8 cellular contexts compared by ENCODE assay signal in the genomic region with DNA sequence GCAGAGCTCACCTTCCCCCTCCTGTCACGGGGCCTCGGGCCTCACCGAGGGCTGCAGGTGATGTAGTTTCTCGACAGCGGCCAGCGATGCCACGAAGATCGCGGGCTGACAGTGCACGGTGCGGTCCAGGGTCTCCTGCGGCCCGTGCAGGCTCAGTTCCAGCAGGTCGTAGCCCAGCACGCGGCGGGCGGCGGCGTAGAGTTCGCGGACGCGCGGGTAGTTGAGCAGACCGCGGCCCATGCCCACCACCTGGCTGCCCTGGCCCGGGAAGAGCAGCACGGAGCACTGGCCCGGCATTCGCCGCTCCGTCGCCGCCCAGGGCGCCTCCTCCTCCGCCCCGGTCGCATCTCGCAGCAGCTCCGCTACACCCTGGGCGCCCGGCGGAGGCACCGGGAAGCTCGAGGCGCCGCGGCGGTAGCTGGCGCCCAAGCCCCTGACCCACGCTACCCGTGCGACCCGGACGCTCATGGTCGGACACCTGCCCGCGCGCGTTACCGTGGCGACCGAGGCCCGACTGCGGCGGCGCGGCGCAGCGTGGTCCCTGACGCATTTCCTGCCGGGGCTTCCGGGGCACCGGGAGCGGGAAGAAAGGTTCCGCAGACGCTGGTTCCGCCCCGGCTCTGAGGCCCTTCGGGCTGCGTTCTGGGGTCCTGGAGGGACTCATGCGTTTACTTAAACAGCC. TPM values are rescaled to one million over a fixed set of nuclear protein-coding genes. Genes with fewer than 3 reads are reported as not detected.
DNase-seq lines count a peak whose midpoint lies in the region; ATAC-seq and TF ChIP-seq lines count a peak whose summit lies in the region.

MCAT (minus strand) TSS at position 518 of the 682 bp plus-strand sequence; CDS start at position 468, 50 bp downstream.

- peak; percentile 97 for ATAC-seq in Panc1
- peak; percentile 68 for ATAC-seq in esophagus mucosa

- intact Hi-C loops in Panc1 (cut with micrococcal nuclease; ENCODE audit: unreplicated experiment) = no loop called here

- no peaks in the 10 kb centered on the region for H3K27me3 ChIP-seq in Panc1 (ENCODE audit: control insufficient read depth, insufficient read depth, low read length)
- no peaks in the 10 kb centered on the region for H3K27me3 ChIP-seq in muscle layer of duodenum (ENCODE audit: low read depth, low read length)

- POLR2A ChIA-PET in Panc1 (lab: Charles Lee) = interaction anchor here (0.6 kb wide), 1 partner anchor 1187 kb away, joined by 7 read pairs; no protein-coding TSS in a partner anchor

- peak; percentile 60 for DNase-seq in CMK (ENCODE audit: low read depth)
- DNase-seq in GM20000 (ENCODE audit: low spot score) = peak; percentile 95
- DNase-seq in HuH-7 (ENCODE audit: low spot score) = peak; percentile 94
- no peak for DNase-seq in Panc1 (ENCODE audit: low read depth, low spot score)
- peak; percentile 86 to 90 for DNase-seq in activated T-cell treated with anti-CD3 and anti-CD28 coated beads, Interleukin-2, amount 50 U/mL, for 48 hours
- peak; percentile 54 to 63 for DNase-seq in stimulated activated CD8-positive, alpha-beta memory T cell treated with anti-CD3 and anti-CD28 coated beads, Interleukin-7, amount 100 ng/mL, for 1 hour (ENCODE audit: low read depth in 2 of 2)

- in situ Hi-C loops in Panc1 (cut with HindIII; ENCODE audit: low pct_unique_long_range_greater_than_20kb, low sequenced_read_pairs) = no loop called here

- H3K27ac ChIP-seq in Panc1 (ENCODE audit: low read length) = peak within 1 kb of the TSS; percentile 77
- H3K27ac ChIP-seq in muscle layer of duodenum (ENCODE audit: low read length) = peak within 1 kb of the TSS; percentile 72

- H3K4me3 ChIP-seq in Panc1 (ENCODE audit: low read depth in 2 of 2, low read length in 2 of 2) (peak within 1 kb of the TSS; percentile 64 to 75), muscle layer of duodenum (ENCODE audit: low read depth in 1 of 2, low read length in 2 of 2) (peak within 1 kb of the TSS; percentile 72 to 98)

- peaks cover 3% of the 10 kb centered on the region; the same call in 1 of the 2 replicates for H3K4me1 ChIP-seq in Panc1 (ENCODE audit: control insufficient read depth, insufficient read depth, low read length)
- peaks cover 0 to 14% of the 10 kb centered on the region in 2 donors for H3K4me1 ChIP-seq in muscle layer of duodenum (ENCODE audit: control insufficient read depth in 1 of 2, insufficient read depth in 2 of 2, low read length in 2 of 2)

- H3K36me3 ChIP-seq in Panc1 (ENCODE audit: control insufficient read depth, insufficient read depth, low read length) (no peaks in the 10 kb centered on the region; the same call in 1 of the 2 replicates), muscle layer of duodenum (ENCODE audit: control insufficient read depth in 1 of 2, insufficient read depth in 2 of 2, low read length in 2 of 2) (peaks cover 15 to 31% of the 10 kb centered on the region in 2 donors)

- TF ChIP-seq CTCF in GM20000 (IDR thresholded peaks at IDR 0.05; ENCODE audit: extremely low read depth, missing control alignments) = no peak
- no peak for TF ChIP-seq CTCF in Panc1 (IDR thresholded peaks at IDR 0.05)

- H3K9me3 ChIP-seq in Panc1 (ENCODE audit: control insufficient read depth, insufficient read depth, low read depth, low read length) = no peaks in the 10 kb centered on the region
- H3K9me3 ChIP-seq in muscle layer of duodenum (ENCODE audit: control insufficient read depth in 1 of 2, low read length in 2 of 2) = no peaks in the 10 kb centered on the region

- no TSS peak for BruUV-seq in Panc1 (replicated peaks; lab: Mats Ljungman, UMichigan)

- CTCF ChIA-PET in Panc1 (lab: Charles Lee) = interaction anchor here (0.7 kb wide), 1 partner anchor 153 kb away, joined by 3 read pairs; no protein-coding TSS in a partner anchor

RNA-seq across cellular contexts. Expression of gene MCAT, which starts in this region (rescaled TPM):
- total RNA-seq in Panc1 (2021; ENCODE audit: unreplicated experiment) (16.3 TPM), esophagus mucosa (14.9 TPM)
- 25.1 TPM for polyA plus RNA-seq in Panc1 (2012; ENCODE audit: insufficient read length)
